In genomic region chr20:62804632-62805364, GRCh38 we compare ENCODE assay signal across 8 cellular contexts. TPM values are rescaled to one million over a fixed set of nuclear protein-coding genes. Genes with fewer than 3 reads are reported as not detected.
DNase-seq lines count a peak whose midpoint lies in the region; ATAC-seq and TF ChIP-seq lines count a peak whose summit lies in the region.

OGFR (plus strand) TSS chr20:62804835; CDS start chr20:62804860, 25 bp downstream.

- BruUV-seq in A673 (replicated peaks; lab: Mats Ljungman, UMichigan) = no TSS peak

- peaks cover 21% of the 10 kb centered on the region for H3K4me1 Mint-ChIP-seq in chondrocyte (ENCODE audit: low read depth)

- ATAC-seq in GM18907 (IDR thresholded peaks at IDR 0.05; ENCODE audit: unreplicated experiment) (peak; percentile 46), GM19328 (IDR thresholded peaks at IDR 0.05; ENCODE audit: unreplicated experiment) (no peak)

- H3K9me3 ChIP-seq in A673 (ENCODE audit: low read depth, low read length, poor library complexity, severe bottlenecking) (no peaks in the 10 kb centered on the region), MG63 (no peaks in the 10 kb centered on the region)

- H3K27ac ChIP-seq in A673 (ENCODE audit: low read depth, low read length, poor library complexity, severe bottlenecking) = peak within 1 kb of the TSS; percentile 80
- peak within 1 kb of the TSS; percentile 76 for H3K27ac ChIP-seq in layer of hippocampus (ENCODE audit: low read depth, low read length)

- H3K4me3 Mint-ChIP-seq in chondrocyte (ENCODE audit: unreplicated experiment) = peak within 1 kb of the TSS; percentile 81

- CTCF ChIA-PET in A673 (lab: Charles Lee) = interaction anchor here (0.6 kb wide), 1 partner anchor 9 kb away, joined by 4 read pairs; no protein-coding TSS in a partner anchor

- H3K4me3 ChIP-seq in A673 (ENCODE audit: low read depth, low read length, poor library complexity, severe bottlenecking) (peak within 1 kb of the TSS; percentile 96), MG63 (peak within 1 kb of the TSS; percentile 80)

- H3K4me1 ChIP-seq in A673 (ENCODE audit: insufficient read depth, low read length, poor library complexity, severe bottlenecking) = peaks cover 18% of the 10 kb centered on the region

- TF ChIP-seq CTCF in A673 (conservative IDR thresholded peaks at IDR 0.05; ENCODE audit: low read depth, low read length) = no peak
- no peak for TF ChIP-seq CTCF in chondrocyte (IDR thresholded peaks at IDR 0.05)

- H3K36me3 ChIP-seq in A673 (ENCODE audit: insufficient read depth, low read length, poor library complexity, severe bottlenecking) (peaks cover 40% of the 10 kb centered on the region), MG63 (peaks cover 59% of the 10 kb centered on the region)

- peaks cover 7% of the 10 kb centered on the region for H3K36me3 Mint-ChIP-seq in chondrocyte (ENCODE audit: low read depth)

- no peaks in the 10 kb centered on the region for H3K9me3 Mint-ChIP-seq in chondrocyte (ENCODE audit: low read depth)

- H3K27me3 Mint-ChIP-seq in chondrocyte (ENCODE audit: low read depth) = no peaks in the 10 kb centered on the region

- peak; percentile 65 for DNase-seq in A673 (ENCODE audit: low spot score)
- peak; percentile 65 for DNase-seq in MG63
- DNase-seq in activated CD4-positive, CD25-positive, alpha-beta regulatory T cell treated with anti-CD3 and anti-CD28 coated beads, Interleukin-2, amount 50 U/mL, for 72 hours = peak; percentile 71
- no peak for DNase-seq in chondrocyte (ENCODE audit: low spot score)
- peak; percentile 68 to 74 for DNase-seq in stimulated activated CD4-positive, alpha-beta T cell treated with anti-CD3 and anti-CD28 coated beads, Interleukin-2, amount 100 ng/mL, for 24 hours

- POLR2A ChIA-PET in A673 (lab: Charles Lee; ENCODE audit: low non-redundant PET) = no interaction called here

- peak within 1 kb of the TSS; percentile 83 for H3K27ac Mint-ChIP-seq in chondrocyte (ENCODE audit: unreplicated experiment)

- no peaks in the 10 kb centered on the region for H3K27me3 ChIP-seq in A673 (replicated peaks; ENCODE audit: insufficient read depth, low read depth, low read length, poor library complexity)
- H3K27me3 ChIP-seq in MG63 = no peaks in the 10 kb centered on the region
- H3K27me3 ChIP-seq in layer of hippocampus (ENCODE audit: control insufficient read depth, insufficient read depth, low read length) = no peaks in the 10 kb centered on the region

- intact Hi-C loops in A673 (cut with micrococcal nuclease; ENCODE audit: unreplicated experiment) = no loop called here

RNA-seq across cellular contexts. Expression of gene OGFR, which starts in this region (rescaled TPM):
- total RNA-seq in A673 (2021) (46.1 and 47.7 TPM in 2 replicates), chondrocyte (31.5 to 32.2 TPM (median 31.8 TPM) in 3 replicates)
- 67.7 and 72.3 TPM in 2 replicates for total RNA-seq in MG63 (2014; rRNA removed; shearing (Covaris generic); ENCODE audit: low replicate concordance)
